Comparison of ENCODE assay signal across 1 cellular context in genomic region chr1:113211467-113211866, GRCh38.
A peak's percentile ranks its signal among the peaks of the same experiment; 100 is the strongest.
TF ChIP-seq lines count a peak whose summit lies in the region.

No MANE protein-coding gene starts in this region.

TF ChIP-seq in K562, 482 proteins besides CTCF, POLR2A, EP300 and RAD21 (continued from another document):
- TF ChIP-seq MLLT1 (IDR thresholded peaks at IDR 0.05) (peak in 1 of 2 experiments; percentile 42; a peak in 1 of 4 replicates), ZNF696 (CRISPR knock-in tag; conservative IDR thresholded peaks at IDR 0.05) (no peak), GABPB2 (CRISPR knock-in tag; conservative IDR thresholded peaks at IDR 0.05) (no peak), FOS (IDR thresholded peaks at IDR 0.05; ENCODE audit: extremely low read depth, insufficient read length) (no peak), TRIM28 (IDR thresholded peaks at IDR 0.05) (no peak), HNRNPH1 (optimal IDR thresholded peaks at IDR 0.05; ENCODE audit: low read depth, low read length) (no peak), STAG1 (CRISPR knock-in tag; IDR thresholded peaks at IDR 0.05; ENCODE audit: borderline replicate concordance) (no peak), AFF1 (IDR thresholded peaks at IDR 0.05; ENCODE audit: low read depth in 1 of 2, partially characterized antibody in 2 of 2) (peak in 1 of 2 experiments; percentile 30), CBFA2T2 (conservative IDR thresholded peaks at IDR 0.05) (0 out of 2 replicates have a peak, but pooled peaks have one; percentile 33), BCOR (IDR thresholded peaks at IDR 0.05) (peak; percentile 28; the same call in 1 of the 2 replicates), ZC3H11A (IDR thresholded peaks at IDR 0.05; ENCODE audit: low read depth, low read length) (no peak), NCOR1 (IDR thresholded peaks at IDR 0.05) (peak; percentile 22; the same call in 1 of the 2 replicates), ZNF12 (CRISPR knock-in tag; IDR thresholded peaks at IDR 0.05) (no peak), ZNF384 (IDR thresholded peaks at IDR 0.05; ENCODE audit: low read depth, low read length) (no peak), HDAC2 (IDR thresholded peaks at IDR 0.05) (peak; percentile 64; the same call in 1 of the 2 replicates), ZNF584 (CRISPR knock-in tag; IDR thresholded peaks at IDR 0.05; ENCODE audit: low read depth) (no peak), GATAD2A (IDR thresholded peaks at IDR 0.05) (no peak), PBX2 (CRISPR knock-in tag; IDR thresholded peaks at IDR 0.05; ENCODE audit: low read depth) (no peak), PBX2 (tag; conservative IDR thresholded peaks at IDR 0.05; ENCODE audit: low read depth) (no peak), ZFP1 (CRISPR knock-in tag; IDR thresholded peaks at IDR 0.05) (no peak), ZNF280B (CRISPR knock-in tag; IDR thresholded peaks at IDR 0.05) (no peak), ZNF740 (CRISPR knock-in tag; IDR thresholded peaks at IDR 0.05) (no peak), ZNF740 (tag; IDR thresholded peaks at IDR 0.05) (no peak), ZBTB12 (CRISPR knock-in tag; IDR thresholded peaks at IDR 0.05) (no peak), SMAD1 (IDR thresholded peaks at IDR 0.05; ENCODE audit: low read depth, low read length, partially characterized antibody) (no peak), ARID1B (IDR thresholded peaks at IDR 0.05) (peak; percentile 59), ZBTB1 (CRISPR knock-in tag; IDR thresholded peaks at IDR 0.05; ENCODE audit: borderline replicate concordance, low read depth) (no peak), FOXJ2 (tag; IDR thresholded peaks at IDR 0.05) (no peak), PURB (CRISPR knock-in tag; IDR thresholded peaks at IDR 0.05; ENCODE audit: low read depth) (no peak), HBP1 (CRISPR knock-in tag; IDR thresholded peaks at IDR 0.05) (no peak), FOXM1 (IDR thresholded peaks at IDR 0.05; ENCODE audit: low read depth) (no peak), FOXM1 (CRISPR knock-in tag; IDR thresholded peaks at IDR 0.05; ENCODE audit: low read depth) (no peak)
